1 cellular context compared by ENCODE assay signal in genomic region chr10:44343836-44344235, GRCh38.
TF ChIP-seq lines count a peak whose summit lies in the region.

No MANE protein-coding gene starts in this region.

TF ChIP-seq in IMR-90, 13 proteins besides CTCF, POLR2A, EP300 and RAD21:
- TF ChIP-seq CEBPB (IDR thresholded peaks at IDR 0.05; ENCODE audit: low read depth, low read length) (no peak), RFX5 (IDR thresholded peaks at IDR 0.05; ENCODE audit: low read depth, low read length) (no peak), ELK1 (IDR thresholded peaks at IDR 0.05; ENCODE audit: borderline replicate concordance, low read depth, low read length) (no peak), RCOR1 (IDR thresholded peaks at IDR 0.05; ENCODE audit: insufficient replicate concordance, low read length) (no peak), MXI1 (IDR thresholded peaks at IDR 0.05; ENCODE audit: borderline replicate concordance, low read depth, low read length) (no peak), BHLHE40 (IDR thresholded peaks at IDR 0.05; ENCODE audit: low read depth, low read length) (no peak), MAFK (IDR thresholded peaks at IDR 0.05; ENCODE audit: low read depth, low read length) (no peak)
